Comparison of ENCODE assay signal across 13 cellular contexts in genomic region chr3:149163066-149163465, GRCh38. TPM values are rescaled to one million over a fixed set of nuclear protein-coding genes. Genes with fewer than 3 reads are reported as not detected.
"Had no signal": no experiment of that assay in that cellular context is flagged by ENCODE, and none has a peak within 500 bp of the region (broad histone marks: within the 10 kb centered on the region; RNA-seq: fewer than 3 reads in every experiment).

No MANE protein-coding gene starts in this region.

- H3K4me3 ChIP-seq: esophagus muscularis mucosa, lung, right atrium auricular region, tibial nerve had no signal

- ATAC-seq: activated CD4-positive, CD25-positive, alpha-beta regulatory T cell treated with anti-CD3 and anti-CD28 coated beads, Interleukin-2, amount 50 U/mL, for 24 hours; activated T-cell treated with anti-CD3 and anti-CD28 coated beads, Interleukin-2, amount 50 U/mL, for 72 hours; left cardiac atrium; naive thymus-derived CD8-positive, alpha-beta T cell had no signal

- H3K27me3 Mint-ChIP-seq: naive thymus-derived CD8-positive, alpha-beta T cell had no signal

- H3K4me3 Mint-ChIP-seq: activated T-cell treated with anti-CD3 and anti-CD28 coated beads, Interleukin-2, amount 50 U/mL, for 72 hours; immature natural killer cell; naive thymus-derived CD8-positive, alpha-beta T cell had no signal

- H3K4me1 ChIP-seq: esophagus muscularis mucosa, right atrium auricular region had no signal

- H3K27me3 ChIP-seq: esophagus muscularis mucosa, right atrium auricular region, tibial nerve had no signal

- DNase-seq: activated gamma-delta T cell treated with Interleukin-2 at 50 U/mL for 16 hours; activated T-cell treated with anti-CD3 and anti-CD28 coated beads, Interleukin-2, amount 50 U/mL, for 72 hours; immature natural killer cell; left cardiac atrium; naive thymus-derived CD8-positive, alpha-beta T cell; posterior cingulate gyrus; small intestine had no signal

- H3K9me3 ChIP-seq: esophagus muscularis mucosa, right atrium auricular region, tibial nerve had no signal

- H3K27ac Mint-ChIP-seq: activated T-cell treated with anti-CD3 and anti-CD28 coated beads, Interleukin-2, amount 50 U/mL, for 72 hours had no signal

- H3K9me3 Mint-ChIP-seq: activated T-cell treated with anti-CD3 and anti-CD28 coated beads, Interleukin-2, amount 50 U/mL, for 72 hours; immature natural killer cell; naive thymus-derived CD8-positive, alpha-beta T cell had no signal

- H3K27ac ChIP-seq: esophagus muscularis mucosa, right atrium auricular region had no signal

RNA-seq across cellular contexts. Expression of gene CP, which starts 58.6 kb away (rescaled TPM):
- total RNA-seq: activated T-cell treated with anti-CD3 and anti-CD28 coated beads, Interleukin-2, amount 50 U/mL, for 72 hours; fibroblast of villous mesenchyme; naive thymus-derived CD8-positive, alpha-beta T cell had no signal
